In the genomic region with DNA sequence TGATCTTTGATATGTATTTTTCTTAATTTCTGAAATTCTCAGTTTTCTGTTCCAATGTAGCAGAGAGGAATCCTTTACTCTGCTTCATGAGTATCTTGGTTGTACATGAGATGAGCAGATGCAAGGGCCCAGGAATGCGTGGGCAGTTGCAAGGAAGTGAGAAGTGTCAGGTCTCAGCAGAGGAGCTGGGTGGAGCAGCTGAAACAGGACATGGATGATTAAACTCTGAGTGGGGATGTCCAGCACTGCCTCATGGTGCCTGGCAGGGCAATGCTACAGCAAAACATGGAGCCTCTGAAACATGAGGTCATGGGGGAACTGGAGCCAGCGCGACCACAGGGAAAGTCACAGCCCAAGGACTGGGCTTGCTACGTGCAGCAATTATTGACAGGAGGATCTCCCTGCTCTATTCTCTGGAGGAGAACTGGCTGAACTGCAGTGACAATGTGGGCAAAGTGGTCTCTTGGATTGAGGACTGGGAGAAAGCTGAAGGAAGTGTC, we compare ENCODE assay signal across 9 cellular contexts. TPM values are rescaled to one million over a fixed set of nuclear protein-coding genes. Genes with fewer than 3 reads are reported as not detected.
A peak's percentile ranks its signal among the peaks of the same experiment; 100 is the strongest.
DNase-seq lines count a peak whose midpoint lies in the region; ATAC-seq and TF ChIP-seq lines count a peak whose summit lies in the region.
"Had no signal": no experiment of that assay in that cellular context is flagged by ENCODE, and none has a peak within 500 bp of the region (broad histone marks: within the 10 kb centered on the region; RNA-seq: fewer than 3 reads in every experiment).

No MANE protein-coding gene starts in this region.

- no peaks in the 10 kb centered on the region for H3K9me3 Mint-ChIP-seq in MCF 10A (ENCODE audit: unreplicated experiment)
- no peaks in the 10 kb centered on the region for H3K9me3 Mint-ChIP-seq in CD8-positive, alpha-beta T cell
- H3K9me3 Mint-ChIP-seq: activated naive CD8-positive, alpha-beta T cell treated with anti-CD3 and anti-CD28 coated beads, Interleukin-2, amount 10 ng/mL, durations not matched to agents 7 days and 5 days had no signal

- no peak overlapping the region for H3K27ac Mint-ChIP-seq in MCF 10A (ENCODE audit: low read depth, unreplicated experiment)
- no peak overlapping the region for H3K27ac Mint-ChIP-seq in CD8-positive, alpha-beta T cell
- H3K27ac Mint-ChIP-seq: activated naive CD8-positive, alpha-beta T cell treated with anti-CD3 and anti-CD28 coated beads, Interleukin-2, amount 10 ng/mL, durations not matched to agents 7 days and 5 days had no signal

- peak; percentile 95 for ATAC-seq in HG02938 (IDR thresholded peaks at IDR 0.05; ENCODE audit: unreplicated experiment)
- peak; percentile 92 for ATAC-seq in SK-N-SH treated with all-trans-retinoic acid at 6 μM for 48 hours
- ATAC-seq in left cardiac atrium, result peak; percentile 29 to 91
- peak; percentile 85 for ATAC-seq in stimulated activated naive CD8-positive, alpha-beta T cell treated with anti-CD3 and anti-CD28 coated beads, Interleukin-15, Interleukin-2, amounts not matched to agents 100 U/mL and 50 U/mL, for 24 hours
- no peak for ATAC-seq in CD8-positive, alpha-beta T cell

- peaks cover 6% of the 10 kb centered on the region for H3K4me1 Mint-ChIP-seq in MCF 10A (ENCODE audit: insufficient read depth, unreplicated experiment)
- H3K4me1 Mint-ChIP-seq in CD8-positive, alpha-beta T cell (ENCODE audit: low read depth), result peaks cover 9% of the 10 kb centered on the region

- H3K4me1 ChIP-seq in breast epithelium, result no peaks in the 10 kb centered on the region
- H3K4me1 ChIP-seq in CD8-positive, alpha-beta T cell (ENCODE audit: insufficient read depth, low read length), result no peaks in the 10 kb centered on the region

- no peaks in the 10 kb centered on the region for H3K27me3 ChIP-seq in breast epithelium
- H3K27me3 ChIP-seq in CD8-positive, alpha-beta T cell (ENCODE audit: insufficient read depth, low read length), result no peaks in the 10 kb centered on the region

- H3K4me3 ChIP-seq in breast epithelium, result no peak overlapping the region
- H3K4me3 ChIP-seq in CD8-positive, alpha-beta T cell (ENCODE audit: low read depth, low read length), result no peak overlapping the region

- intact Hi-C loops in MCF 10A (cut with micrococcal nuclease), result no loop called here
- intact Hi-C loops in breast epithelium (cut with DNase I; ENCODE audit: low total_unique reads), result no loop called here
- intact Hi-C loops in left cardiac atrium (cut with DNase I), result no loop called here
- intact Hi-C loops in CD8-positive, alpha-beta T cell (cut with DNase I, micrococcal nuclease), result no loop called here

- POLR2A ChIA-PET in MCF 10A (lab: Yijun Ruan, JAX), result interaction anchor here (0.7 to 1.3 kb wide), 2 partner anchors 9 to 1342 kb away, joined by 3 read pairs; no protein-coding TSS in a partner anchor
- POLR2A ChIA-PET in CD8-positive, alpha-beta T cell (lab: Charles Lee), result no interaction called here

- CTCF ChIA-PET in MCF 10A (lab: Yijun Ruan, JAX), result no interaction called here
- CTCF ChIA-PET in CD8-positive, alpha-beta T cell (lab: Charles Lee), result no interaction called here

- no TSS peak for BruUV-seq in MCF 10A (replicated peaks; lab: Mats Ljungman, UMichigan)

- DNase-seq in MCF 10A (ENCODE audit: unreplicated experiment), result peak; percentile 54
- no peak for DNase-seq in breast epithelium (ENCODE audit: low spot score in 2 of 2)
- peak; percentile 64 for DNase-seq in left cardiac atrium
- peak; percentile 33 for DNase-seq in stimulated activated naive CD8-positive, alpha-beta T cell treated with anti-CD3 and anti-CD28 coated beads, Interleukin-15, Interleukin-2, amounts not matched to agents 100 U/mL and 50 U/mL, for 24 hours
- no peak for DNase-seq in pons (ENCODE audit: low spot score)
- no peak for DNase-seq in CD8-positive, alpha-beta T cell
- DNase-seq: activated naive CD8-positive, alpha-beta T cell treated with anti-CD3 and anti-CD28 coated beads, Interleukin-2, amount 10 ng/mL, durations not matched to agents 7 days and 5 days had no signal

- no peaks in the 10 kb centered on the region for H3K36me3 Mint-ChIP-seq in MCF 10A (ENCODE audit: insufficient read depth, unreplicated experiment)
- no peaks in the 10 kb centered on the region for H3K36me3 Mint-ChIP-seq in CD8-positive, alpha-beta T cell
- H3K36me3 Mint-ChIP-seq: activated naive CD8-positive, alpha-beta T cell treated with anti-CD3 and anti-CD28 coated beads, Interleukin-2, amount 10 ng/mL, durations not matched to agents 7 days and 5 days had no signal

- no peaks in the 10 kb centered on the region for H3K27me3 Mint-ChIP-seq in MCF 10A (ENCODE audit: insufficient read depth, unreplicated experiment)
- H3K27me3 Mint-ChIP-seq in CD8-positive, alpha-beta T cell (ENCODE audit: low read depth), result no peaks in the 10 kb centered on the region

- TF ChIP-seq POLR2A in breast epithelium (IDR thresholded peaks at IDR 0.05), result no peak

- H3K36me3 ChIP-seq in breast epithelium, result no peaks in the 10 kb centered on the region
- H3K36me3 ChIP-seq in CD8-positive, alpha-beta T cell (ENCODE audit: insufficient read depth, low read length), result no peaks in the 10 kb centered on the region

- TF ChIP-seq CTCF in MCF 10A (IDR thresholded peaks at IDR 0.05; ENCODE audit: unreplicated experiment) (no peak), breast epithelium (IDR thresholded peaks at IDR 0.05) (no peak)
- TF ChIP-seq CTCF in CD8-positive, alpha-beta T cell (IDR thresholded peaks at IDR 0.05), result no peak

- no peak overlapping the region for H3K4me3 Mint-ChIP-seq in MCF 10A (ENCODE audit: unreplicated experiment)
- no peak overlapping the region for H3K4me3 Mint-ChIP-seq in CD8-positive, alpha-beta T cell
- H3K4me3 Mint-ChIP-seq: activated naive CD8-positive, alpha-beta T cell treated with anti-CD3 and anti-CD28 coated beads, Interleukin-2, amount 10 ng/mL, durations not matched to agents 7 days and 5 days had no signal

- peak overlapping the region in 1 of 2 donors; percentile 21 for H3K27ac ChIP-seq in breast epithelium
- no peak overlapping the region for H3K27ac ChIP-seq in CD8-positive, alpha-beta T cell (ENCODE audit: low read depth, low read length)

- H3K9me3 ChIP-seq in breast epithelium, result no peaks in the 10 kb centered on the region
- H3K9me3 ChIP-seq in CD8-positive, alpha-beta T cell (ENCODE audit: low read length), result no peaks in the 10 kb centered on the region

TF ChIP-seq in SK-N-SH treated with all-trans-retinoic acid at 6 μM for 48 hours, 23 proteins besides CTCF, POLR2A, EP300 and RAD21:
- TF ChIP-seq, protein P1, sequence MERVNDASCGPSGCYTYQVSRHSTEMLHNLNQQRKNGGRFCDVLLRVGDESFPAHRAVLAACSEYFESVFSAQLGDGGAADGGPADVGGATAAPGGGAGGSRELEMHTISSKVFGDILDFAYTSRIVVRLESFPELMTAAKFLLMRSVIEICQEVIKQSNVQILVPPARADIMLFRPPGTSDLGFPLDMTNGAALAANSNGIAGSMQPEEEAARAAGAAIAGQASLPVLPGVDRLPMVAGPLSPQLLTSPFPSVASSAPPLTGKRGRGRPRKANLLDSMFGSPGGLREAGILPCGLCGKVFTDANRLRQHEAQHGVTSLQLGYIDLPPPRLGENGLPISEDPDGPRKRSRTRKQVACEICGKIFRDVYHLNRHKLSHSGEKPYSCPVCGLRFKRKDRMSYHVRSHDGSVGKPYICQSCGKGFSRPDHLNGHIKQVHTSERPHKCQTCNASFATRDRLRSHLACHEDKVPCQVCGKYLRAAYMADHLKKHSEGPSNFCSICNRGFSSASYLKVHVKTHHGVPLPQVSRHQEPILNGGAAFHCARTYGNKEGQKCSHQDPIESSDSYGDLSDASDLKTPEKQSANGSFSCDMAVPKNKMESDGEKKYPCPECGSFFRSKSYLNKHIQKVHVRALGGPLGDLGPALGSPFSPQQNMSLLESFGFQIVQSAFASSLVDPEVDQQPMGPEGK (CRISPR knock-in tag; IDR thresholded peaks at IDR 0.05; ENCODE audit: borderline replicate concordance), result no peak
- TF ChIP-seq TOX (CRISPR knock-in tag; IDR thresholded peaks at IDR 0.05; ENCODE audit: borderline replicate concordance), result no peak
- TF ChIP-seq, protein P2, sequence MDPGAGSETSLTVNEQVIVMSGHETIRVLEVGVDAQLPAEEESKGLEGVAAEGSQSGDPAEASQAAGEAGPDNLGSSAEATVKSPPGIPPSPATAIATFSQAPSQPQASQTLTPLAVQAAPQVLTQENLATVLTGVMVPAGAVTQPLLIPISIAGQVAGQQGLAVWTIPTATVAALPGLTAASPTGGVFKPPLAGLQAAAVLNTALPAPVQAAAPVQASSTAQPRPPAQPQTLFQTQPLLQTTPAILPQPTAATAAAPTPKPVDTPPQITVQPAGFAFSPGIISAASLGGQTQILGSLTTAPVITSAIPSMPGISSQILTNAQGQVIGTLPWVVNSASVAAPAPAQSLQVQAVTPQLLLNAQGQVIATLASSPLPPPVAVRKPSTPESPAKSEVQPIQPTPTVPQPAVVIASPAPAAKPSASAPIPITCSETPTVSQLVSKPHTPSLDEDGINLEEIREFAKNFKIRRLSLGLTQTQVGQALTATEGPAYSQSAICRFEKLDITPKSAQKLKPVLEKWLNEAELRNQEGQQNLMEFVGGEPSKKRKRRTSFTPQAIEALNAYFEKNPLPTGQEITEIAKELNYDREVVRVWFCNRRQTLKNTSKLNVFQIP (CRISPR knock-in tag; IDR thresholded peaks at IDR 0.05; ENCODE audit: borderline replicate concordance, low read depth), result no peak

RNA-seq across cellular contexts. Expression of gene COLGALT2, which starts 48.4 kb away (rescaled TPM):
- total RNA-seq in MCF 10A (2022) (0.26 and 0.27 TPM in 2 replicates), breast epithelium (1 to 10 TPM in 2 of 3 donors, under 1 TPM in 1; 0.32 to 1.3 (median 1.3) TPM), left cardiac atrium (1 to 10 TPM; 3.8 to 4.9 TPM)
- under 1 TPM; 0.31 to 0.38 TPM for total RNA-seq in CD8-positive, alpha-beta T cell

Comparison
In these comparisons a context has a peak if more than half of its experiments do, and no peak if none do; other contexts are left out.
1. DNase-seq: peak in MCF 10A (single experiment), left cardiac atrium (single experiment) and stimulated activated naive CD8-positive, alpha-beta T cell treated with anti-CD3 and anti-CD28 coated beads, Interleukin-15, Interleukin-2, amounts not matched to agents 100 U/mL and 50 U/mL, for 24 hours (single experiment); none in breast epithelium (0 of 2), pons (single experiment) and CD8-positive, alpha-beta T cell (0 of 7).